ENCODE assay signal across 22 cellular contexts in the genomic region with DNA sequence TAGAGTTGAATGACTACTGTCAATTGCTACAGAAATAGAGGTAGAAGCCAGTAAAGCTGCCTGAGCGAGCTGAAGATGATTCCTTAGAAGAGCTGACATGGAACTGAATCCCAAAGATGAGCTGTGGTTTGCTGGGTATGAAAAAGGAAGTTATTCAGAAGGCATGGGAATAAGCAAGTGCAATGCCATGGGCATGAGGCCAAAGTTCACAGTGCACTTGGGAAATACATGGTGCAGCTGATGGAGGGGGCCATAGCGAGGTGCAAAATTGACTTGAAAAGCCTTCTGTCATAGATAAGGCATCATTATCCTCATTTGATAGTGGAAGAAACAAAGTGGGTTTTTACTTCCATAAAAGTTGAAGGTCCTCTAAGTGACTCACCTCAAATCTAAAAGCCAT.
DNase-seq lines count a peak whose midpoint lies in the region; ATAC-seq, FAIRE-seq and TF ChIP-seq lines count a peak whose summit lies in the region.
"Had no signal": no experiment of that assay in that cellular context is flagged by ENCODE, and none has a peak within 500 bp of the region (broad histone marks: within the 10 kb centered on the region; RNA-seq: fewer than 3 reads in every experiment).

No MANE protein-coding gene starts in this region.

- H3K4me3 ChIP-seq in cardiac muscle cell (no peak overlapping the region), pancreas (no peak overlapping the region), vagina (no peak overlapping the region)
- no peak overlapping the region for H3K4me3 ChIP-seq in CD8-positive, alpha-beta memory T cell (ENCODE audit: low read length)
- H3K4me3 ChIP-seq: HAP-1, SJCRH30 had no signal

- H3K9me3 Mint-ChIP-seq in CD8-positive, alpha-beta memory T cell: peaks cover 0 to 4% (median 0%) of the 10 kb centered on the region in 5 donors

- no peak overlapping the region for H3K4me3 Mint-ChIP-seq in CD8-positive, alpha-beta memory T cell

- peaks cover 7 to 18% (median 16%) of the 10 kb centered on the region in 3 donors for H3K36me3 Mint-ChIP-seq in CD8-positive, alpha-beta memory T cell

- peak overlapping the region; percentile 76 for H3K27ac ChIP-seq in cardiac muscle cell
- H3K27ac ChIP-seq in pancreas: no peak overlapping the region
- H3K27ac ChIP-seq in CD8-positive, alpha-beta memory T cell (ENCODE audit: low read depth, low read length): no peak overlapping the region
- no peak overlapping the region for H3K27ac ChIP-seq in vagina
- H3K27ac ChIP-seq: C4-2B, KMS-11, SJCRH30 had no signal

- H3K36me3 ChIP-seq in cardiac muscle cell (no peaks in the 10 kb centered on the region), pancreas (no peaks in the 10 kb centered on the region), vagina (no peaks in the 10 kb centered on the region)
- no peaks in the 10 kb centered on the region for H3K36me3 ChIP-seq in CD8-positive, alpha-beta memory T cell (ENCODE audit: insufficient read depth, low read length)
- H3K36me3 ChIP-seq: HAP-1, SJCRH30 had no signal

- H3K27ac Mint-ChIP-seq in CD8-positive, alpha-beta memory T cell: no peak overlapping the region

- intact Hi-C loops in cardiac septum (cut with DNase I): no loop called here
- intact Hi-C loops in left ventricle myocardium superior (cut with micrococcal nuclease): no loop called here
- intact Hi-C loops in pancreas (cut with DNase I): no loop called here
- intact Hi-C loops in vagina (cut with DNase I): no loop called here

- no peak for DNase-seq in cardiac muscle cell (ENCODE audit: low read depth in 1 of 2, low spot score in 1 of 2)
- DNase-seq in cardiac septum (ENCODE audit: low spot score): no peak
- DNase-seq in MV-4-11 (lab: John Stamatoyannopoulos, UW): peak; percentile 35
- DNase-seq in left ventricle myocardium superior: peak; percentile 22
- peak in 3 of 6 donors; percentile 3 to 22 (median 21) for DNase-seq in pancreas
- no peak for DNase-seq in CD8-positive, alpha-beta memory T cell
- no peak for DNase-seq in vagina (ENCODE audit: extremely low spot score in 2 of 2)
- DNase-seq: DMS53, EL, NCI-H1105 treated with DMSO at 0.1 percent for 48 hours, NCI-H1694 treated with DMSO at 0.1 percent for 48 hours, NCI-H2081 treated with DMSO at 0.1 percent for 48 hours, NCI-H2171 treated with DMSO at 0.1 percent for 48 hours, NCI-H524 treated with DMSO at 0.1 percent for 48 hours, NCI-H82, SJCRH30 had no signal

- ATAC-seq in left ventricle myocardium superior (peak; percentile 54), pancreas (peak in 3 of 4 donors; percentile 44 to 68 (median 62)), GM21576 (IDR thresholded peaks at IDR 0.05; ENCODE audit: unreplicated experiment) (no peak)
- ATAC-seq: Panc1 had no signal

- POLR2A ChIA-PET in CD8-positive, alpha-beta memory T cell (lab: Charles Lee): no interaction called here

- FAIRE-seq in pancreas (lab: Jason Lieb, UNC): no peak
- FAIRE-seq: GM19239 had no signal

- H3K4me1 ChIP-seq in cardiac muscle cell (ENCODE audit: low read depth) (peaks cover 25% of the 10 kb centered on the region), pancreas (peaks cover 0 to 11% (median 11%) of the 10 kb centered on the region in 3 donors), vagina (no peaks in the 10 kb centered on the region)
- peaks cover 4% of the 10 kb centered on the region for H3K4me1 ChIP-seq in CD8-positive, alpha-beta memory T cell (ENCODE audit: insufficient read depth, low read length)
- H3K4me1 ChIP-seq: HAP-1, SJCRH30 had no signal

- TF ChIP-seq CTCF in cardiac muscle cell (IDR thresholded peaks at IDR 0.05; ENCODE audit: low read depth, low read length) (no peak), pancreas (IDR thresholded peaks at IDR 0.05) (no peak), vagina (IDR thresholded peaks at IDR 0.05) (no peak)

- no peak for TF ChIP-seq POLR2A in vagina (IDR thresholded peaks at IDR 0.05)

- no peaks in the 10 kb centered on the region for H3K27me3 ChIP-seq in cardiac muscle cell
- no peaks in the 10 kb centered on the region for H3K27me3 ChIP-seq in pancreas
- no peaks in the 10 kb centered on the region for H3K27me3 ChIP-seq in CD8-positive, alpha-beta memory T cell (ENCODE audit: insufficient read depth, low read length, poor library complexity, severe bottlenecking)
- no peaks in the 10 kb centered on the region for H3K27me3 ChIP-seq in vagina
- H3K27me3 ChIP-seq: SJCRH30 had no signal

- H3K4me1 Mint-ChIP-seq in CD8-positive, alpha-beta memory T cell: peaks cover 59 to 65% (median 60%) of the 10 kb centered on the region in 3 donors

- WGBS in pancreas, 2 donors: 72 to 74% methylated on average over 2 of the region's 2 CpGs

- no peaks in the 10 kb centered on the region for H3K27me3 Mint-ChIP-seq in CD8-positive, alpha-beta memory T cell

- H3K9me3 ChIP-seq in cardiac muscle cell (ENCODE audit: low read depth) (no peaks in the 10 kb centered on the region), pancreas (no peaks in the 10 kb centered on the region), vagina (no peaks in the 10 kb centered on the region)
- H3K9me3 ChIP-seq in CD8-positive, alpha-beta memory T cell (ENCODE audit: low read length): no peaks in the 10 kb centered on the region
- H3K9me3 ChIP-seq: HAP-1, SJCRH30 had no signal

- CTCF ChIA-PET in CD8-positive, alpha-beta memory T cell (lab: Charles Lee): interaction anchor here (1.4 kb wide), 1 partner anchor 49 kb away, joined by 3 read pairs; no protein-coding TSS in a partner anchor

Comparison
In these comparisons a context has a peak if more than half of its experiments do, and no peak if none do; other contexts are left out.
1. DNase-seq: peak in MV-4-11 (single experiment) and left ventricle myocardium superior (single experiment); none in cardiac muscle cell (0 of 2), cardiac septum (single experiment), CD8-positive, alpha-beta memory T cell (0 of 5) and vagina (0 of 2).